Comparison of ENCODE assay signal across 8 cellular contexts in genomic region chr11:22626573-22627239, GRCh38. TPM values are rescaled to one million over a fixed set of nuclear protein-coding genes. Genes with fewer than 3 reads are reported as not detected.
DNase-seq lines count a peak whose midpoint lies in the region; ATAC-seq, FAIRE-seq and TF ChIP-seq lines count a peak whose summit lies in the region.

No MANE protein-coding gene starts in this region.

- H3K27me3 ChIP-seq in CD4-positive, alpha-beta memory T cell (ENCODE audit: insufficient read depth, low read length) = no peaks in the 10 kb centered on the region
- H3K27me3 ChIP-seq in K562 (ENCODE audit: control insufficient read depth in 2 of 2, insufficient read depth in 2 of 2, low read length in 2 of 2) = no peaks in the 10 kb centered on the region

- peak overlapping the region in 6 of 7 donors; percentile 98 to 100 (median 99) for H3K27ac Mint-ChIP-seq in CD4-positive, alpha-beta memory T cell
- H3K27ac Mint-ChIP-seq in IgD-negative memory B cell = peak overlapping the region in 2 of 3 donors; percentile 71 to 95
- peak overlapping the region; percentile 94 to 97 for H3K27ac Mint-ChIP-seq in natural killer cell treated with Interleukin-12 subunit alpha and Interleukin-12 subunit beta and Interleukin-15 and Interleukin-18, amount 100 ng/mL, for 72 hours

- H3K27ac ChIP-seq in CD4-positive, alpha-beta memory T cell (ENCODE audit: low read depth, low read length) = peak overlapping the region; percentile 92
- H3K27ac ChIP-seq in K562 (ENCODE audit: extremely low read depth, low read depth, low read length) = peak overlapping the region; percentile 83; the same call in 1 of the 3 replicates

- H3K9me3 Mint-ChIP-seq in CD4-positive, alpha-beta memory T cell = no peaks in the 10 kb centered on the region
- no peaks in the 10 kb centered on the region for H3K9me3 Mint-ChIP-seq in IgD-negative memory B cell
- H3K9me3 Mint-ChIP-seq in natural killer cell treated with Interleukin-12 subunit alpha and Interleukin-12 subunit beta and Interleukin-15 and Interleukin-18, amount 100 ng/mL, for 72 hours = no peaks in the 10 kb centered on the region

- CTCF ChIA-PET in CD4-positive, alpha-beta memory T cell (lab: Charles Lee; ENCODE audit: partially characterized antibody) = interaction anchor here (2.0 kb wide), 1 partner anchor 203 kb away, joined by 10 read pairs; the partner anchor contains the start of gene SVIP
- CTCF ChIA-PET in K562 (lab: Yijun Ruan, JAX; ENCODE audit: low intra/inter-chr PET ratio) = no interaction called here

- peak overlapping the region in 1 of 2 experiments; percentile 80; a peak in 2 of 4 replicates for H3K9ac ChIP-seq in K562 (ENCODE audit: insufficient read depth in 1 of 2, low read depth in 2 of 2, low read length in 2 of 2)

- POLR2A ChIA-PET in CD4-positive, alpha-beta memory T cell (lab: Charles Lee; ENCODE audit: partially characterized antibody) = interaction anchor here (1.0 to 2.6 kb wide), 4 partner anchors 8 to 203 kb away, joined by 3 to 35 read pairs (median 4); partner anchors contain the start of gene SVIP
- POLR2A ChIA-PET in K562 (lab: Yijun Ruan, JAX) = interaction anchor here (1.1 kb wide), 1 partner anchor 17 kb away, joined by 3 read pairs; no protein-coding TSS in a partner anchor

- ATAC-seq in K562 (no peak), HG03342 (IDR thresholded peaks at IDR 0.05; ENCODE audit: unreplicated experiment) (no peak)
- no peak for ATAC-seq in natural killer cell treated with Interleukin-12 subunit alpha and Interleukin-12 subunit beta and Interleukin-15 and Interleukin-18, amount 100 ng/mL, for 72 hours

- FAIRE-seq in K562 (lab: Jason Lieb, UNC) = no peak

- peaks cover 27% of the 10 kb centered on the region for H3K79me2 ChIP-seq in K562 (ENCODE audit: control insufficient read depth, insufficient read depth, low read length)

- BruUV-seq in K562 (replicated peaks; lab: Mats Ljungman, UMichigan) = no TSS peak

- no peaks in the 10 kb centered on the region for H3K27me3 Mint-ChIP-seq in CD4-positive, alpha-beta memory T cell
- no peaks in the 10 kb centered on the region for H3K27me3 Mint-ChIP-seq in IgD-negative memory B cell
- no peaks in the 10 kb centered on the region for H3K27me3 Mint-ChIP-seq in natural killer cell treated with Interleukin-12 subunit alpha and Interleukin-12 subunit beta and Interleukin-15 and Interleukin-18, amount 100 ng/mL, for 72 hours

- peaks cover 37% of the 10 kb centered on the region for H3K4me1 ChIP-seq in CD4-positive, alpha-beta memory T cell (ENCODE audit: insufficient read depth, low read length)
- peaks cover 0 to 8% of the 10 kb centered on the region in 2 experiments; a peak in 1 of 5 replicates for H3K4me1 ChIP-seq in K562 (replicated peaks in 1 of 2; ENCODE audit: control insufficient read depth in 2 of 2, insufficient read depth in 2 of 2, low read length in 2 of 2)

- peak in 1 of 5 donors; percentile 4 for DNase-seq in CD4-positive, alpha-beta memory T cell
- DNase-seq in K562 (ENCODE audit: extremely low read depth in 1 of 4, low spot score in 3 of 4) = peak in 1 of 4 experiments; percentile 7
- no peak for DNase-seq in natural killer cell treated with Interleukin-12 subunit alpha and Interleukin-12 subunit beta and Interleukin-15 and Interleukin-18, amount 100 ng/mL, for 72 hours (ENCODE audit: low spot score)
- no peak for DNase-seq in NCI-H1436 treated with DMSO at 0.1 percent for 48 hours (lab: John Stamatoyannopoulos, UW)
- DNase-seq in NCI-H146 treated with DMSO at 0.1 percent for 48 hours (lab: John Stamatoyannopoulos, UW; ENCODE audit: unreplicated experiment) = no peak
- no peak for DNase-seq in GOT3 (lab: John Stamatoyannopoulos, UW)

- H3K4me3 Mint-ChIP-seq in CD4-positive, alpha-beta memory T cell = peak overlapping the region in 5 of 8 donors; percentile 48 to 100 (median 99)
- H3K4me3 Mint-ChIP-seq in IgD-negative memory B cell = peak overlapping the region in 3 of 4 donors; percentile 90 to 100 (median 98)
- no peak overlapping the region for H3K4me3 Mint-ChIP-seq in natural killer cell treated with Interleukin-12 subunit alpha and Interleukin-12 subunit beta and Interleukin-15 and Interleukin-18, amount 100 ng/mL, for 72 hours

- H4K20me1 ChIP-seq in K562 (replicated peaks; ENCODE audit: control insufficient read depth, insufficient read depth, low read length) = no peaks in the 10 kb centered on the region

- no peak for TF ChIP-seq POLR2A in K562 (conservative IDR thresholded peaks at IDR 0.05)

- peaks cover 22 to 39% (median 30%) of the 10 kb centered on the region in 4 donors for H3K4me1 Mint-ChIP-seq in CD4-positive, alpha-beta memory T cell
- peaks cover 20 to 27% (median 24%) of the 10 kb centered on the region in 3 donors for H3K4me1 Mint-ChIP-seq in IgD-negative memory B cell
- peaks cover 9% of the 10 kb centered on the region in 2 donors for H3K4me1 Mint-ChIP-seq in natural killer cell treated with Interleukin-12 subunit alpha and Interleukin-12 subunit beta and Interleukin-15 and Interleukin-18, amount 100 ng/mL, for 72 hours (ENCODE audit: low read depth in 2 of 2)

- peaks cover 1 to 17% of the 10 kb centered on the region in 2 donors for H3K36me3 Mint-ChIP-seq in CD4-positive, alpha-beta memory T cell
- H3K36me3 Mint-ChIP-seq in IgD-negative memory B cell = peaks cover 2% of the 10 kb centered on the region
- H3K36me3 Mint-ChIP-seq in natural killer cell treated with Interleukin-12 subunit alpha and Interleukin-12 subunit beta and Interleukin-15 and Interleukin-18, amount 100 ng/mL, for 72 hours = no peaks in the 10 kb centered on the region

- H3K4me2 ChIP-seq in K562 (ENCODE audit: insufficient read depth, low read length) = peak overlapping the region; percentile 94

- in situ Hi-C loops in K562 (cut with MboI) = no loop called here

- TF ChIP-seq RAD21 in K562 (CRISPR knock-in tag; conservative IDR thresholded peaks at IDR 0.05 in 1 of 2, IDR thresholded peaks at IDR 0.05 in 1 of 2) = no peak

- 74% methylated on average over 14 of the region's 14 CpGs for WGBS in K562 (ENCODE audit: insufficient coverage, low coverage, missing lambda C conversion rate)

- no peak overlapping the region for H3K4me3 ChIP-seq in CD4-positive, alpha-beta memory T cell (ENCODE audit: low read length in 2 of 2)
- H3K4me3 ChIP-seq in K562 = peak overlapping the region; percentile 75

- TF ChIP-seq EP300 in K562 (IDR thresholded peaks at IDR 0.05; ENCODE audit: low read length) = no peak

- no peaks in the 10 kb centered on the region for H3K36me3 ChIP-seq in CD4-positive, alpha-beta memory T cell (ENCODE audit: insufficient read depth, low read length)
- no peaks in the 10 kb centered on the region for H3K36me3 ChIP-seq in K562 (ENCODE audit: control insufficient read depth, insufficient read depth, low read length)

- H3K9me1 ChIP-seq in K562 (ENCODE audit: control insufficient read depth, insufficient read depth, low read length) = no peaks in the 10 kb centered on the region

- H2AFZ ChIP-seq in K562 (ENCODE audit: low read depth, low read length) = peak overlapping the region; percentile 92

- H3K9me3 ChIP-seq in CD4-positive, alpha-beta memory T cell (ENCODE audit: control insufficient read depth in 1 of 2, low read length in 2 of 2) = no peaks in the 10 kb centered on the region
- no peaks in the 10 kb centered on the region for H3K9me3 ChIP-seq in K562 (replicated peaks; ENCODE audit: control insufficient read depth, insufficient read depth, low read depth, low read length)

- intact Hi-C loops in CD4-positive, alpha-beta memory T cell (cut with micrococcal nuclease) = loop anchor here (10.0 kb wide), 1 partner anchor 292 kb away; the partner anchor contains the start of gene SLC17A6
- intact Hi-C loops in K562 (cut with micrococcal nuclease) = no loop called here

- TF ChIP-seq CTCF in K562 (IDR thresholded peaks at IDR 0.05 in 2 of 3, conservative IDR thresholded peaks at IDR 0.05 in 1 of 3; ENCODE audit: insufficient read depth in 2 of 3, low read depth in 1 of 3, low read length in 3 of 3) = no peak

RNA-seq across cellular contexts. Expression of gene FANCF, which starts 1.1 kb away (rescaled TPM):
- 10 to 100 TPM; 22.2 to 23.5 TPM for total RNA-seq in CD4-positive, alpha-beta memory T cell
- polyA plus RNA-seq in CD4-positive, alpha-beta memory T cell = 10 to 100 TPM in 1 of 2 donors, 1 to 10 TPM in 1; 8.6 to 17.7 TPM
- polyA plus RNA-seq in IgD-negative memory B cell (16.1 TPM), K562 (2011; rRNA removed) (4.1 and 5.7 TPM in 2 replicates), K562 (2014; fragmentation: Illumina TruSeq; extraction: Trizol) (6.7 and 7.5 TPM in 2 replicates), K562 (2014; fragmentation: Nextera tagmentation; extraction: Ambion mirVana) (1 to 10 TPM in 1 of 2 experiments, under 1 TPM in 1; 0.99 to 2.2 TPM), K562 (2014; rRNA removed) (8.1 and 10.8 TPM in 2 replicates)
- total RNA-seq in K562 (2011; cell fraction: chromatin; rRNA removed; ENCODE audit: low replicate concordance) = 3.5 and 4.1 TPM in 2 replicates
- 5.7 and 6.7 TPM in 2 replicates for total RNA-seq in K562 (2011; cell fraction: nucleolus; rRNA removed)
- 5.3 and 5.6 TPM in 2 replicates for total RNA-seq in K562 (2011; cell fraction: nucleoplasm; rRNA removed)
- total RNA-seq in K562 (2014; rRNA removed) (7.2 and 9.7 TPM in 2 replicates), K562 (2014; rRNA removed; fragmentation: Illumina TruSeq; extraction: Trizol) (7.7 and 8.1 TPM in 2 replicates), K562 (2015; rRNA removed; fragmentation: Illumina TruSeq; extraction: Trizol) (7.8 TPM in 2 replicates), K562 (2021) (10.3 and 11.0 TPM in 2 replicates)
- 2.8 and 4.7 TPM in 2 replicates for polyA plus RNA-seq in K562 (2011; cell fraction: cytosol; rRNA removed)
- polyA plus RNA-seq in K562 (2011; cell fraction: nucleus; rRNA removed) = 1.7 and 2.5 TPM in 2 replicates
- polyA plus RNA-seq in K562 (2012) = 7.1 and 8.5 TPM in 2 replicates
- 2.6 and 3.1 TPM in 2 replicates for polyA minus RNA-seq in K562 (2011; rRNA and poly(A)+ RNA removed)
- 2.5 and 3.7 TPM in 2 replicates for polyA minus RNA-seq in K562 (2011; cell fraction: cytosol; rRNA and poly(A)+ RNA removed)
- 3.8 and 4.3 TPM in 2 replicates for polyA minus RNA-seq in K562 (2011; cell fraction: nucleus; rRNA and poly(A)+ RNA removed)
- 10 to 100 TPM in 1 of 2 donors, 1 to 10 TPM in 1; 9.4 to 11.0 TPM for total RNA-seq in natural killer cell treated with Interleukin-12 subunit alpha and Interleukin-12 subunit beta and Interleukin-15 and Interleukin-18, amount 100 ng/mL, for 72 hours

RNA-seq across cellular contexts. Expression of gene GAS2, which starts 39.7 kb away (rescaled TPM):
- 1 to 10 TPM; 3.3 to 3.4 TPM for total RNA-seq in CD4-positive, alpha-beta memory T cell
- polyA plus RNA-seq in CD4-positive, alpha-beta memory T cell = 1 to 10 TPM; 2.7 to 3.0 TPM
- polyA plus RNA-seq in IgD-negative memory B cell = 3.4 TPM
- total RNA-seq in K562 (2011; cell fraction: chromatin; rRNA removed; ENCODE audit: low replicate concordance) = 1.7 and 3.0 TPM in 2 replicates
- total RNA-seq in K562 (2011; cell fraction: nucleolus; rRNA removed) = 2.5 and 2.6 TPM in 2 replicates
- total RNA-seq in K562 (2011; cell fraction: nucleoplasm; rRNA removed) = 3.0 and 6.0 TPM in 2 replicates
- total RNA-seq in K562 (2014; rRNA removed) = 1.2 and 2.7 TPM in 2 replicates
- 0.93 and 0.98 TPM in 2 replicates for total RNA-seq in K562 (2014; rRNA removed; fragmentation: Illumina TruSeq; extraction: Trizol)
- 1.4 and 1.8 TPM in 2 replicates for total RNA-seq in K562 (2015; rRNA removed; fragmentation: Illumina TruSeq; extraction: Trizol)
- total RNA-seq in K562 (2021) = 1.5 and 1.9 TPM in 2 replicates
- polyA plus RNA-seq in K562 (2011; rRNA removed) = 0.54 and 1.4 TPM in 2 replicates
- 0.66 and 1.5 TPM in 2 replicates for polyA plus RNA-seq in K562 (2011; cell fraction: cytosol; rRNA removed)
- polyA plus RNA-seq in K562 (2011; cell fraction: nucleus; rRNA removed) = 0.94 and 1.7 TPM in 2 replicates
- polyA plus RNA-seq in K562 (2012) = 2.5 and 2.6 TPM in 2 replicates
- 0.86 and 0.97 TPM in 2 replicates for polyA plus RNA-seq in K562 (2014; fragmentation: Illumina TruSeq; extraction: Trizol)
- polyA plus RNA-seq in K562 (2014; fragmentation: Nextera tagmentation; extraction: Ambion mirVana) = 1 to 10 TPM in 1 of 2 experiments, under 1 TPM in 1; 0.77 to 1.1 TPM
- polyA plus RNA-seq in K562 (2014; rRNA removed) = 1.1 and 1.7 TPM in 2 replicates
- 1.1 and 1.3 TPM in 2 replicates for polyA minus RNA-seq in K562 (2011; rRNA and poly(A)+ RNA removed)
- not detected in 2 replicates for polyA minus RNA-seq in K562 (2011; cell fraction: cytosol; rRNA and poly(A)+ RNA removed)
- 1.8 and 2.3 TPM in 2 replicates for polyA minus RNA-seq in K562 (2011; cell fraction: nucleus; rRNA and poly(A)+ RNA removed)
- 1 to 10 TPM in 1 of 2 donors, under 1 TPM in 1; 0.76 to 2.4 TPM for total RNA-seq in natural killer cell treated with Interleukin-12 subunit alpha and Interleukin-12 subunit beta and Interleukin-15 and Interleukin-18, amount 100 ng/mL, for 72 hours
